Comparison of ENCODE assay signal across 8 cellular contexts in genomic region chrX:56232221-56233082, GRCh38. TPM values are rescaled to one million over a fixed set of nuclear protein-coding genes. Genes with fewer than 3 reads are reported as not detected.
DNase-seq lines count a peak whose midpoint lies in the region; TF ChIP-seq lines count a peak whose summit lies in the region.

Gene KLF8 (plus strand): TSS chrX:56232356. CDS start chrX:56233335, 979 bp downstream.

- intact Hi-C loops in adrenal gland (cut with DNase I): no loop called here
- intact Hi-C loops in spleen (cut with DNase I; ENCODE audit: low total_unique reads): no loop called here

- H3K36me3 ChIP-seq in GM23248 (ENCODE audit: low read depth) (no peaks in the 10 kb centered on the region), adrenal gland (replicated peaks in 1 of 2) (no peaks in the 10 kb centered on the region), iPS-18a (ENCODE audit: control insufficient read depth, low read depth, low read length) (no peaks in the 10 kb centered on the region), spleen (no peaks in the 10 kb centered on the region)

- WGBS in GM23248 (ENCODE audit: low coverage in 1 of 2, low lambda C conversion rate in 2 of 2, missing lambda C conversion rate in 2 of 2), 2 experiments: 1 to 2% methylated on average over 24 to 38 of the region's 38 CpGs
- WGBS in adrenal gland, 4 donors: 6 to 35% (median 21%) methylated on average over 21 to 38 of the region's 38 CpGs
- WGBS in spleen, 5 donors: 0 to 40% (median 3%) methylated on average over 34 to 38 of the region's 38 CpGs

- H3K9me2 ChIP-seq in GM23248 (ENCODE audit: insufficient read depth): no peaks in the 10 kb centered on the region

- no peaks in the 10 kb centered on the region for H4K20me1 ChIP-seq in GM23248 (ENCODE audit: insufficient read depth)

- no peak for TF ChIP-seq CTCF in GM10266 (IDR thresholded peaks at IDR 0.05; ENCODE audit: control insufficient read depth, insufficient read depth, low read depth, missing control alignments)
- TF ChIP-seq CTCF in adrenal gland (IDR thresholded peaks at IDR 0.05): no peak
- TF ChIP-seq CTCF in spleen (IDR thresholded peaks at IDR 0.05 in 8 of 11, conservative IDR thresholded peaks at IDR 0.05 in 3 of 11): no peak

- no peak within 1 kb of the TSS for H3K27ac ChIP-seq in GM23248
- H3K27ac ChIP-seq in adrenal gland: peak within 1 kb of the TSS in 2 of 5 donors; percentile 18 to 39
- no peak within 1 kb of the TSS for H3K27ac ChIP-seq in iPS-18a (ENCODE audit: low read length)
- H3K27ac ChIP-seq in spleen: peak within 1 kb of the TSS in 6 of 8 donors; percentile 43 to 73 (median 60)

- H3K4me1 ChIP-seq in GM23248 (ENCODE audit: insufficient read depth): no peaks in the 10 kb centered on the region
- H3K4me1 ChIP-seq in adrenal gland (replicated peaks in 1 of 2): no peaks in the 10 kb centered on the region
- H3K4me1 ChIP-seq in iPS-18a (ENCODE audit: control insufficient read depth, low read depth, low read length): no peaks in the 10 kb centered on the region
- H3K4me1 ChIP-seq in spleen: peaks cover 0 to 16% (median 2%) of the 10 kb centered on the region in 6 donors

- in situ Hi-C loops in GM23248 (cut with MboI): no loop called here

- TF ChIP-seq POLR2A in adrenal gland (IDR thresholded peaks at IDR 0.05) (no peak), spleen (IDR thresholded peaks at IDR 0.05) (no peak)

- H3K9ac ChIP-seq in GM23248 (peak within 1 kb of the TSS; percentile 54), iPS-18a (ENCODE audit: low read length) (peak within 1 kb of the TSS; percentile 59)

- H3K9me3 ChIP-seq in GM23248 (ENCODE audit: low read depth): no peaks in the 10 kb centered on the region
- no peaks in the 10 kb centered on the region for H3K9me3 ChIP-seq in adrenal gland (replicated peaks in 1 of 3)
- H3K9me3 ChIP-seq in iPS-18a (ENCODE audit: control insufficient read depth, low read depth, low read length): peaks cover 4% of the 10 kb centered on the region
- no peaks in the 10 kb centered on the region for H3K9me3 ChIP-seq in spleen

- peak; percentile 60 for DNase-seq in GM10266 (ENCODE audit: extremely low spot score)
- peak; percentile 56 for DNase-seq in GM23248
- DNase-seq in NOMO-1 treated with DMSO at 0.1 percent for 48 hours (lab: John Stamatoyannopoulos, UW; ENCODE audit: unreplicated experiment): peak; percentile 70
- DNase-seq in adrenal gland: peak; percentile 22 to 60 (median 41)
- no peak for DNase-seq in spleen
- DNase-seq in DMS153 treated with DMSO at 0.1 percent for 48 hours (lab: John Stamatoyannopoulos, UW; ENCODE audit: unreplicated experiment): no peak
- no peak for DNase-seq in LoVo (ENCODE audit: low spot score)

- H3K79me2 ChIP-seq in GM23248 (ENCODE audit: insufficient read depth): no peaks in the 10 kb centered on the region

- peak within 1 kb of the TSS; percentile 71 for H3K4me3 ChIP-seq in GM23248
- peak within 1 kb of the TSS in 2 of 4 donors; percentile 12 to 60 for H3K4me3 ChIP-seq in adrenal gland
- H3K4me3 ChIP-seq in iPS-18a (ENCODE audit: low read length): peak within 1 kb of the TSS; percentile 75
- H3K4me3 ChIP-seq in spleen: peak within 1 kb of the TSS; percentile 18 to 70 (median 39)

- H2AFZ ChIP-seq in GM23248: peak within 1 kb of the TSS; percentile 93

- H3F3A ChIP-seq in GM23248 (ENCODE audit: insufficient read depth): no peaks in the 10 kb centered on the region

- no peaks in the 10 kb centered on the region for H3K27me3 ChIP-seq in GM23248 (replicated peaks; ENCODE audit: insufficient read depth)
- H3K27me3 ChIP-seq in adrenal gland: peaks cover 17% of the 10 kb centered on the region
- H3K27me3 ChIP-seq in iPS-18a (ENCODE audit: control insufficient read depth, insufficient read depth, low read length): no peaks in the 10 kb centered on the region
- H3K27me3 ChIP-seq in spleen (replicated peaks in 1 of 7): peaks cover 0 to 24% (median 0%) of the 10 kb centered on the region in 7 donors

- peak within 1 kb of the TSS; percentile 83 for H3K4me2 ChIP-seq in GM23248 (ENCODE audit: unreplicated experiment)

RNA-seq across cellular contexts. Expression of gene KLF8, which starts in this region (rescaled TPM):
- 1.7 and 3.4 TPM in 2 replicates for total RNA-seq in GM23248 (2014; rRNA removed; shearing (Covaris generic))
- 1.2 and 1.8 TPM in 2 replicates for polyA plus RNA-seq in GM23248 (2016; fragmentation: Nextera tagmentation; extraction: Ambion mirVana)
- total RNA-seq in adrenal gland: 1 to 10 TPM; 2.7 to 6.6 (median 4.5) TPM
- 1 to 10 TPM; 2.5 to 5.9 (median 3.6) TPM for polyA plus RNA-seq in adrenal gland
- total RNA-seq in spleen: 10 to 100 TPM in 4 of 7 donors, 1 to 10 TPM in 3; 6.3 to 22.2 (median 12.0) TPM
- polyA plus RNA-seq in spleen: 1 to 10 TPM; 3.0 to 3.9 (median 3.1) TPM

Comparison
In these comparisons a context has a peak if more than half of its experiments do, and no peak if none do; other contexts are left out.
1. DNase-seq: peak in GM10266 (single experiment), GM23248 (single experiment), NOMO-1 treated with DMSO at 0.1 percent for 48 hours (single experiment) and adrenal gland (7 of 7); none in spleen (single experiment), DMS153 treated with DMSO at 0.1 percent for 48 hours (single experiment) and LoVo (single experiment).
2. H3K27ac ChIP-seq: peak in spleen (6 of 8); none in GM23248 (single experiment) and iPS-18a (single experiment).